In the genomic region with DNA sequence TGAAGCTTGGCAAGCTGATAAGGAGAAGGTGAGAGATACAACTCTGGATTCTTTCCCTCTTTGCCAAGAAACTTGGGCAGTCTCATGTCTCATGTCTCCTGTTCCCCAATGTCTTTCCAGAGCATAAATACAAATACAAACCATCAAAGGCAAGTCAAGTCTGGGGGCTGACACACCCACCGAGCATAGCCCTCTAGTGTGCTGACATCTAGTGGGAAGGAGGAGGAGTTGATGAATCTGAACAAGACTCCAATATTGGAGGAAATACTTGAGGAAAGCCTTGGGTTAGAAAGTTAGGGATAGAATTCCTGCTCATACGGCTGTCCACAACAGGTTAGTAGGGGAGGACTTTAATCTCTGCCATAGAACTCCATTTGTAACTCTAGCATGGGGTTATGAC, we compare ENCODE assay signal across 1 cellular context.
A peak's percentile ranks its signal among the peaks of the same experiment; 100 is the strongest.
TF ChIP-seq lines count a peak whose summit lies in the region.

No MANE protein-coding gene starts in this region.

TF ChIP-seq in GM12878, 131 proteins besides CTCF, POLR2A, EP300 and RAD21:
- no peak for TF ChIP-seq BACH1 (IDR thresholded peaks at IDR 0.05; ENCODE audit: borderline replicate concordance)
- TF ChIP-seq, protein P1, sequence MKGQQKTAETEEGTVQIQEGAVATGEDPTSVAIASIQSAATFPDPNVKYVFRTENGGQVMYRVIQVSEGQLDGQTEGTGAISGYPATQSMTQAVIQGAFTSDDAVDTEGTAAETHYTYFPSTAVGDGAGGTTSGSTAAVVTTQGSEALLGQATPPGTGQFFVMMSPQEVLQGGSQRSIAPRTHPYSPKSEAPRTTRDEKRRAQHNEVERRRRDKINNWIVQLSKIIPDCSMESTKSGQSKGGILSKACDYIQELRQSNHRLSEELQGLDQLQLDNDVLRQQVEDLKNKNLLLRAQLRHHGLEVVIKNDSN (IDR thresholded peaks at IDR 0.05; ENCODE audit: borderline replicate concordance, extremely low read length, insufficient read depth, low read depth, low read length): no peak
- peak; percentile 32; the same call in 1 of the 2 replicates for TF ChIP-seq SMC3 (IDR thresholded peaks at IDR 0.05; ENCODE audit: borderline replicate concordance, low read length)
- no peak for TF ChIP-seq LARP7 (IDR thresholded peaks at IDR 0.05)
- no peak for TF ChIP-seq JUNB (IDR thresholded peaks at IDR 0.05)
- TF ChIP-seq, protein P2, sequence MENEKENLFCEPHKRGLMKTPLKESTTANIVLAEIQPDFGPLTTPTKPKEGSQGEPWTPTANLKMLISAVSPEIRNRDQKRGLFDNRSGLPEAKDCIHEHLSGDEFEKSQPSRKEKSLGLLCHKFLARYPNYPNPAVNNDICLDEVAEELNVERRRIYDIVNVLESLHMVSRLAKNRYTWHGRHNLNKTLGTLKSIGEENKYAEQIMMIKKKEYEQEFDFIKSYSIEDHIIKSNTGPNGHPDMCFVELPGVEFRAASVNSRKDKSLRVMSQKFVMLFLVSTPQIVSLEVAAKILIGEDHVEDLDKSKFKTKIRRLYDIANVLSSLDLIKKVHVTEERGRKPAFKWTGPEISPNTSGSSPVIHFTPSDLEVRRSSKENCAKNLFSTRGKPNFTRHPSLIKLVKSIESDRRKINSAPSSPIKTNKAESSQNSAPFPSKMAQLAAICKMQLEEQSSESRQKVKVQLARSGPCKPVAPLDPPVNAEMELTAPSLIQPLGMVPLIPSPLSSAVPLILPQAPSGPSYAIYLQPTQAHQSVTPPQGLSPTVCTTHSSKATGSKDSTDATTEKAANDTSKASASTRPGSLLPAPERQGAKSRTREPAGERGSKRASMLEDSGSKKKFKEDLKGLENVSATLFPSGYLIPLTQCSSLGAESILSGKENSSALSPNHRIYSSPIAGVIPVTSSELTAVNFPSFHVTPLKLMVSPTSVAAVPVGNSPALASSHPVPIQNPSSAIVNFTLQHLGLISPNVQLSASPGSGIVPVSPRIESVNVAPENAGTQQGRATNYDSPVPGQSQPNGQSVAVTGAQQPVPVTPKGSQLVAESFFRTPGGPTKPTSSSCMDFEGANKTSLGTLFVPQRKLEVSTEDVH (IDR thresholded peaks at IDR 0.05; ENCODE audit: low read depth, partially characterized antibody): no peak
- no peak for TF ChIP-seq SREBF1 (IDR thresholded peaks at IDR 0.05; ENCODE audit: low read length)
- no peak for TF ChIP-seq SMARCA5 (IDR thresholded peaks at IDR 0.05)
